In the genomic region with DNA sequence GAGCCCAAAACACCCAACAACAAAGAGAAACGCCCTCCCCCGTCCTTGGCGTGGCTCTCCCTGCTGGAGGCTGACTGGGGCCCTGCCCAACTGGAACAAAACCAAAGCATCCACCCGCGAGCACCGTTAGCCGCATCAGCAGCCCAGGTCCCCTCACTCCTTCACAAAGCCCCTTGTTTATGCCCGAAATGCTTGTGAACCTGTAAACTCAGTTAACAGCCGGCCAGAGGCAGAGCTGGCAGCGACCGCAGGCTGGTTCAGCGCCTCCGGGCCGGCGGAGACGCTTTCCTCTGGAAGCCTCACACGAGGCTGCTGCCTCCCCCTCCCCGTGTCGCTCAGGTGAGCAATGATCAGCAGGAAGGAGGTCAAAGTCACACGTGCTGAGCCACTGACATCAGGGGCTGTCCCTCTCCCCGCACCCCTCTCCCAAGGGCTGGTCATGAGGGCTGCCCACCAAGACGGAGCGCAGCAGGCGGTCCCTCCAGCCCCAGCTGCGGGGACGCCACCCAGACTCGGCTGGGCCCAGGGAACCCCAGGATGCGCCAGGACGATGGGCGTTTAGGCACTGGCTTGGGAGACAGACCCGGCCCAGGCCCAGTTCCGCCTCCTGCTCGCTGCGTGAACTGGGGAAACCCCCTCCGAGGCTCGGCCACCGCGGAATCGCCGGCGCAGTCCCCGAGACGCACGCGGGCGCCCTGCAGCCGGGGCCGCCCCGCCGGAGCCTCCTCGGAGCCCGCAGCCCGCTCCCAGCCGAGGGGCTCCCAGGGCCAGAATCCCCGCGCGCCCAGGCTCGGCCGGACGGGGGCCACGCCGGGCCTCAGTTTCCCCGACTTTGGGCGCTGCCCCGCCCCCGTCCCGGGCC, we compare ENCODE assay signal across 8 cellular contexts. TPM values are rescaled to one million over a fixed set of nuclear protein-coding genes. Genes with fewer than 3 reads are reported as not detected.
DNase-seq lines count a peak whose midpoint lies in the region; ATAC-seq, FAIRE-seq and TF ChIP-seq lines count a peak whose summit lies in the region.

No MANE protein-coding gene starts in this region.

- H3K27me3 Mint-ChIP-seq in brain: no peaks in the 10 kb centered on the region

- peaks cover 14% of the 10 kb centered on the region for H3K4me1 Mint-ChIP-seq in brain
- peaks cover 48% of the 10 kb centered on the region for H3K4me1 Mint-ChIP-seq in stimulated activated effector memory CD8-positive, alpha-beta T cell treated with anti-CD3 and anti-CD28 coated beads, Interleukin-12 subunit alpha, Interleukin-12 subunit beta, amount 100 ng/mL, for 72 hours

- H3K27ac ChIP-seq in SK-N-MC: no peak overlapping the region

- no peak for TF ChIP-seq CTCF in brain (conservative IDR thresholded peaks at IDR 0.05)

- no peaks in the 10 kb centered on the region for H3K9me3 Mint-ChIP-seq in brain
- H3K9me3 Mint-ChIP-seq in stimulated activated effector memory CD8-positive, alpha-beta T cell treated with anti-CD3 and anti-CD28 coated beads, Interleukin-12 subunit alpha, Interleukin-12 subunit beta, amount 100 ng/mL, for 72 hours: no peaks in the 10 kb centered on the region

- no peak; the same call in none of the 2 replicates for TF ChIP-seq POLR2A in GM12891 (IDR thresholded peaks at IDR 0.05; ENCODE audit: low read depth, low read length)

- peak; percentile 25 for ATAC-seq in HG02798 (IDR thresholded peaks at IDR 0.05; ENCODE audit: poor library complexity, unreplicated experiment)
- peak; percentile 19 for ATAC-seq in stimulated activated effector memory CD8-positive, alpha-beta T cell treated with anti-CD3 and anti-CD28 coated beads, Interleukin-12 subunit alpha, Interleukin-12 subunit beta, amount 100 ng/mL, for 72 hours
- no peak for ATAC-seq in GM18870 (IDR thresholded peaks at IDR 0.05; ENCODE audit: unreplicated experiment)

- H3K36me3 Mint-ChIP-seq in brain: peaks cover 27% of the 10 kb centered on the region
- peaks cover 71% of the 10 kb centered on the region for H3K36me3 Mint-ChIP-seq in stimulated activated effector memory CD8-positive, alpha-beta T cell treated with anti-CD3 and anti-CD28 coated beads, Interleukin-12 subunit alpha, Interleukin-12 subunit beta, amount 100 ng/mL, for 72 hours

- peak overlapping the region in 4 of 5 experiments; percentile 66 to 92 (median 90) for H3K27ac Mint-ChIP-seq in brain
- peak overlapping the region; percentile 80 for H3K27ac Mint-ChIP-seq in stimulated activated effector memory CD8-positive, alpha-beta T cell treated with anti-CD3 and anti-CD28 coated beads, Interleukin-12 subunit alpha, Interleukin-12 subunit beta, amount 100 ng/mL, for 72 hours

- no peaks in the 10 kb centered on the region for H3K9me3 ChIP-seq in SK-N-MC (ENCODE audit: low read depth, low read length)

- H3K4me3 Mint-ChIP-seq in brain: peak overlapping the region; percentile 91 to 96 (median 92)
- peak overlapping the region; percentile 83 for H3K4me3 Mint-ChIP-seq in stimulated activated effector memory CD8-positive, alpha-beta T cell treated with anti-CD3 and anti-CD28 coated beads, Interleukin-12 subunit alpha, Interleukin-12 subunit beta, amount 100 ng/mL, for 72 hours

- H3K9ac ChIP-seq in SK-N-MC (ENCODE audit: insufficient read length): peak overlapping the region; percentile 89

- H3K4me3 ChIP-seq in SK-N-MC: peak overlapping the region; percentile 92

- peak; percentile 77 for FAIRE-seq in GM12891 (lab: Jason Lieb, UNC)

- H3K36me3 ChIP-seq in SK-N-MC (ENCODE audit: insufficient read depth, low read length): peaks cover 44% of the 10 kb centered on the region

- no peak for DNase-seq in GM12891 (ENCODE audit: insufficient read length, low spot score)
- no peak for DNase-seq in SK-N-MC (ENCODE audit: low read depth, low spot score)
- peak; percentile 44 for DNase-seq in left kidney (ENCODE audit: low read depth, low spot score)
- DNase-seq in stimulated activated effector memory CD8-positive, alpha-beta T cell treated with anti-CD3 and anti-CD28 coated beads, Interleukin-12 subunit alpha, Interleukin-12 subunit beta, amount 100 ng/mL, for 72 hours (ENCODE audit: low spot score in 2 of 2): peak; percentile 24 to 69
- DNase-seq in MV-4-11 (lab: John Stamatoyannopoulos, UW): no peak

TF ChIP-seq in GM12891, 5 proteins besides CTCF, POLR2A, EP300 and RAD21:
- peak; percentile 13; the same call in 1 of the 2 replicates for TF ChIP-seq SPI1 (IDR thresholded peaks at IDR 0.05; ENCODE audit: low read depth, low read length)
- no peak for TF ChIP-seq POLR2AphosphoS5 (IDR thresholded peaks at IDR 0.05; ENCODE audit: low read depth, low read length)
- no peak for TF ChIP-seq TAF1 (IDR thresholded peaks at IDR 0.05; ENCODE audit: low read depth, low read length)

RNA-seq across cellular contexts. Expression of a gene that starts 0.6 kb away (rescaled TPM):
- polyA plus RNA-seq in GM12891 (2012; ENCODE audit: low read depth, missing spikeins): 9.8 TPM
- polyA plus RNA-seq in brain (ENCODE audit: insufficient read depth, low read depth, low replicate concordance): 9.4 TPM

RNA-seq across cellular contexts. Expression of a gene that starts 11.0 kb away (rescaled TPM):
- polyA plus RNA-seq in GM12891 (2012; ENCODE audit: low read depth, missing spikeins): 33.7 TPM
- 27.2 TPM for polyA plus RNA-seq in brain (ENCODE audit: insufficient read depth, low read depth, low replicate concordance)

RNA-seq across cellular contexts. Expression of a gene that starts 11.1 kb away (rescaled TPM):
- 111 TPM for polyA plus RNA-seq in GM12891 (2012; ENCODE audit: low read depth, missing spikeins)
- 59.4 TPM for polyA plus RNA-seq in brain (ENCODE audit: insufficient read depth, low read depth, low replicate concordance)

RNA-seq across cellular contexts. Expression of a gene that starts 25.9 kb away (rescaled TPM):
- polyA plus RNA-seq in GM12891 (2012; ENCODE audit: low read depth, missing spikeins): 0.33 TPM
- 0.58 TPM for polyA plus RNA-seq in brain (ENCODE audit: insufficient read depth, low read depth, low replicate concordance)

RNA-seq across cellular contexts. Expression of a gene that starts 35.9 kb away (rescaled TPM):
- polyA plus RNA-seq in GM12891 (2012; ENCODE audit: low read depth, missing spikeins): 12.1 TPM
- polyA plus RNA-seq in brain (ENCODE audit: insufficient read depth, low read depth, low replicate concordance): 33.5 TPM

Comparison
In these comparisons a context has a peak if more than half of its experiments do, and no peak if none do; other contexts are left out.
1. DNase-seq: peak in left kidney (single experiment) and stimulated activated effector memory CD8-positive, alpha-beta T cell treated with anti-CD3 and anti-CD28 coated beads, Interleukin-12 subunit alpha, Interleukin-12 subunit beta, amount 100 ng/mL, for 72 hours (2 of 2); none in GM12891 (single experiment), SK-N-MC (single experiment) and MV-4-11 (single experiment).